Comparison of ENCODE assay signal across 17 cellular contexts in genomic region chr10:82037076-82037475, GRCh38.
DNase-seq lines count a peak whose midpoint lies in the region; ATAC-seq and TF ChIP-seq lines count a peak whose summit lies in the region.
"Had no signal": no experiment of that assay in that cellular context is flagged by ENCODE, and none has a peak within 500 bp of the region (broad histone marks: within the 10 kb centered on the region; RNA-seq: fewer than 3 reads in every experiment).

No MANE protein-coding gene starts in this region.

- intact Hi-C loops in activated CD8-positive, alpha-beta T cell treated with anti-CD3 and anti-CD28 coated beads for 36 hours (cut with micrococcal nuclease), result no loop called here

- no peak overlapping the region for H3K4me3 Mint-ChIP-seq in activated CD8-positive, alpha-beta T cell treated with anti-CD3 and anti-CD28 coated beads for 36 hours
- H3K4me3 Mint-ChIP-seq: activated naive CD8-positive, alpha-beta T cell treated with anti-CD3 and anti-CD28 coated beads, Interleukin-2, amount 10 ng/mL, durations not matched to agents 7 days and 5 days had no signal

- H3K27me3 Mint-ChIP-seq in activated CD8-positive, alpha-beta T cell treated with anti-CD3 and anti-CD28 coated beads for 36 hours, result no peaks in the 10 kb centered on the region
- H3K27me3 Mint-ChIP-seq: activated naive CD8-positive, alpha-beta T cell treated with anti-CD3 and anti-CD28 coated beads, Interleukin-2, amount 10 ng/mL, durations not matched to agents 7 days and 5 days had no signal

- no peaks in the 10 kb centered on the region for H3K9me3 Mint-ChIP-seq in activated CD8-positive, alpha-beta T cell treated with anti-CD3 and anti-CD28 coated beads for 36 hours

- no peak overlapping the region for H3K27ac Mint-ChIP-seq in activated CD8-positive, alpha-beta T cell treated with anti-CD3 and anti-CD28 coated beads for 36 hours
- H3K27ac Mint-ChIP-seq: activated naive CD8-positive, alpha-beta T cell treated with anti-CD3 and anti-CD28 coated beads, Interleukin-2, amount 10 ng/mL, durations not matched to agents 7 days and 5 days had no signal

- DNase-seq in NCI-H1694 treated with DMSO at 0.1 percent for 48 hours (lab: John Stamatoyannopoulos, UW) (peak; percentile 6), NCI-H1694 (lab: John Stamatoyannopoulos, UW) (no peak), nucleus accumbens (lab: John Stamatoyannopoulos, UW) (peak in 55 of 56 donors; percentile 2 to 86 (median 54)), left lobe of liver (ENCODE audit: low spot score) (no peak)
- no peak for DNase-seq in activated CD8-positive, alpha-beta T cell treated with anti-CD3 and anti-CD28 coated beads for 36 hours
- DNase-seq: activated naive CD8-positive, alpha-beta T cell treated with anti-CD3 and anti-CD28 coated beads, Interleukin-2, amount 10 ng/mL, durations not matched to agents 7 days and 5 days; Calu3; left lung; NCI-H2171; right cardiac atrium; trophoblast cell had no signal

- POLR2A ChIA-PET in activated CD8-positive, alpha-beta T cell treated with anti-CD3 and anti-CD28 coated beads for 36 hours (lab: Charles Lee), result no interaction called here

- no peak for ATAC-seq in activated CD8-positive, alpha-beta T cell treated with anti-CD3 and anti-CD28 coated beads for 36 hours
- ATAC-seq in left lobe of liver (no peak), GM18907 (IDR thresholded peaks at IDR 0.05; ENCODE audit: unreplicated experiment) (no peak), HG02970 (IDR thresholded peaks at IDR 0.05; ENCODE audit: low FRiP score, unreplicated experiment) (no peak)
- ATAC-seq: activated CD4-positive, CD25-positive, alpha-beta regulatory T cell treated with anti-CD3 and anti-CD28 coated beads, Interleukin-2, amount 50 U/mL, for 24 hours; gastroesophageal sphincter; left lung; right cardiac atrium had no signal

- CTCF ChIA-PET in activated CD8-positive, alpha-beta T cell treated with anti-CD3 and anti-CD28 coated beads for 36 hours (lab: Charles Lee), result no interaction called here

- H3K4me1 Mint-ChIP-seq in activated CD8-positive, alpha-beta T cell treated with anti-CD3 and anti-CD28 coated beads for 36 hours (ENCODE audit: low read depth), result no peaks in the 10 kb centered on the region
- H3K4me1 Mint-ChIP-seq: activated naive CD8-positive, alpha-beta T cell treated with anti-CD3 and anti-CD28 coated beads, Interleukin-2, amount 10 ng/mL, durations not matched to agents 7 days and 5 days had no signal

- no peaks in the 10 kb centered on the region for H3K36me3 Mint-ChIP-seq in activated CD8-positive, alpha-beta T cell treated with anti-CD3 and anti-CD28 coated beads for 36 hours (ENCODE audit: low read depth)
- H3K36me3 Mint-ChIP-seq: activated naive CD8-positive, alpha-beta T cell treated with anti-CD3 and anti-CD28 coated beads, Interleukin-2, amount 10 ng/mL, durations not matched to agents 7 days and 5 days had no signal

- H3K27ac ChIP-seq in cingulate gyrus (ENCODE audit: low read depth, low read length), result peak overlapping the region; percentile 32
- H3K27ac ChIP-seq: gastroesophageal sphincter, KMS-11, left lung had no signal

- no peak for TF ChIP-seq CTCF in activated CD8-positive, alpha-beta T cell treated with anti-CD3 and anti-CD28 coated beads for 36 hours (IDR thresholded peaks at IDR 0.05)

Comparison
In these comparisons a context has a peak if more than half of its experiments do, and no peak if none do; other contexts are left out.
1. DNase-seq: peak in NCI-H1694 treated with DMSO at 0.1 percent for 48 hours (single experiment) and nucleus accumbens (55 of 56); none in NCI-H1694 (single experiment), activated CD8-positive, alpha-beta T cell treated with anti-CD3 and anti-CD28 coated beads for 36 hours (single experiment) and left lobe of liver (single experiment).